Comparison of ENCODE assay signal across 1 cellular context in genomic region chr1:212558665-212559480, GRCh38.
A peak's percentile ranks its signal among the peaks of the same experiment; 100 is the strongest.
TF ChIP-seq lines count a peak whose summit lies in the region.

No MANE protein-coding gene starts in this region.

TF ChIP-seq in K562, 482 proteins besides CTCF, POLR2A, EP300 and RAD21 (continued from another document and continues in another):
- TF ChIP-seq ZFP91 (CRISPR knock-in tag; IDR thresholded peaks at IDR 0.05), result peak; percentile 99
- TF ChIP-seq BCLAF1 (IDR thresholded peaks at IDR 0.05; ENCODE audit: borderline replicate concordance in 1 of 2, control insufficient read depth in 1 of 2, low read depth in 2 of 2, low read length in 1 of 2), result 0 out of 4 replicates have a peak, but pooled peaks of 1 of the 2 experiments have one; percentile 47
- no peak for TF ChIP-seq MLX (CRISPR knock-in tag; conservative IDR thresholded peaks at IDR 0.05)
- no peak for TF ChIP-seq ZNF586 (CRISPR knock-in tag; conservative IDR thresholded peaks at IDR 0.05)
- no peak for TF ChIP-seq ZNF717 (CRISPR knock-in tag; IDR thresholded peaks at IDR 0.05)
- no peak for TF ChIP-seq FOXA1 (IDR thresholded peaks at IDR 0.05; ENCODE audit: borderline replicate concordance)
- peak; percentile 60; the same call in 1 of the 2 replicates for TF ChIP-seq KHSRP (IDR thresholded peaks at IDR 0.05)
- peak; percentile 98 to 99 for TF ChIP-seq KDM1A (IDR thresholded peaks at IDR 0.05)
- no peak; the same call in 1 of the 2 replicates for TF ChIP-seq CHAMP1 (IDR thresholded peaks at IDR 0.05)
- no peak; the same call in 1 of the 2 replicates for TF ChIP-seq ZNF274 (IDR thresholded peaks at IDR 0.05; ENCODE audit: borderline replicate concordance, low read depth, low read length)
- TF ChIP-seq ZNF655 (CRISPR knock-in tag; IDR thresholded peaks at IDR 0.05), result no peak
- peak; percentile 98 for TF ChIP-seq CHD4 (IDR thresholded peaks at IDR 0.05; ENCODE audit: insufficient read depth, insufficient replicate concordance, low read depth, low read length, poor library complexity, severe bottlenecking)
- TF ChIP-seq HDAC1 (IDR thresholded peaks at IDR 0.05), result peak; percentile 43 to 82
- TF ChIP-seq CEBPG (CRISPR knock-in tag; IDR thresholded peaks at IDR 0.05), result peak; percentile 87
- TF ChIP-seq CEBPG (tag; conservative IDR thresholded peaks at IDR 0.05 in 1 of 2, IDR thresholded peaks at IDR 0.05 in 1 of 2), result peak; percentile 70 to 92
- TF ChIP-seq ZNF316 (IDR thresholded peaks at IDR 0.05), result peak; percentile 95
- peak; percentile 59; the same call in 1 of the 2 replicates for TF ChIP-seq GATA2 (CRISPR knock-in tag; IDR thresholded peaks at IDR 0.05)
- no peak for TF ChIP-seq ZMIZ1 (IDR thresholded peaks at IDR 0.05; ENCODE audit: low read depth in 2 of 2, low read length in 2 of 2)
- TF ChIP-seq HINFP (tag; conservative IDR thresholded peaks at IDR 0.05; ENCODE audit: low read depth), result no peak
- TF ChIP-seq FOXM1 (IDR thresholded peaks at IDR 0.05; ENCODE audit: low read depth), result peak; percentile 65
- no peak for TF ChIP-seq FOXM1 (CRISPR knock-in tag; IDR thresholded peaks at IDR 0.05; ENCODE audit: low read depth)
- TF ChIP-seq GABPB2 (CRISPR knock-in tag; conservative IDR thresholded peaks at IDR 0.05), result no peak
- peak; percentile 84 for TF ChIP-seq NCOA6 (IDR thresholded peaks at IDR 0.05)
- TF ChIP-seq MAX (CRISPR knock-in tag; IDR thresholded peaks at IDR 0.05), result peak; percentile 94
- peak; percentile 93 for TF ChIP-seq LEF1 (IDR thresholded peaks at IDR 0.05)
- peak; percentile 75; the same call in 1 of the 2 replicates for TF ChIP-seq MITF (IDR thresholded peaks at IDR 0.05)
- no peak for TF ChIP-seq RBM15 (IDR thresholded peaks at IDR 0.05; ENCODE audit: insufficient read depth, low read length)
- TF ChIP-seq ZNF41 (CRISPR knock-in tag; conservative IDR thresholded peaks at IDR 0.05), result no peak
- TF ChIP-seq REST (CRISPR knock-in tag; IDR thresholded peaks at IDR 0.05; ENCODE audit: low read depth), result 0 out of 2 replicates have a peak, but pooled peaks have one; percentile 26
- no peak for TF ChIP-seq NR3C1 (CRISPR knock-in tag; IDR thresholded peaks at IDR 0.05)
- TF ChIP-seq PTTG1 (tag; IDR thresholded peaks at IDR 0.05; ENCODE audit: low read depth), result no peak
- no peak for TF ChIP-seq NUFIP1 (IDR thresholded peaks at IDR 0.05; ENCODE audit: partially characterized antibody)
- peak; percentile 83 for TF ChIP-seq U2AF1 (optimal IDR thresholded peaks at IDR 0.05; ENCODE audit: low read depth, low read length)
- no peak for TF ChIP-seq ZC3H8 (IDR thresholded peaks at IDR 0.05)
- no peak for TF ChIP-seq GTF2B (IDR thresholded peaks at IDR 0.05; ENCODE audit: extremely low read depth, insufficient read length)
- TF ChIP-seq MAZ (CRISPR knock-in tag; conservative IDR thresholded peaks at IDR 0.05 in 1 of 2, IDR thresholded peaks at IDR 0.05 in 1 of 2), result peak; percentile 97 to 98
